In the genomic region with DNA sequence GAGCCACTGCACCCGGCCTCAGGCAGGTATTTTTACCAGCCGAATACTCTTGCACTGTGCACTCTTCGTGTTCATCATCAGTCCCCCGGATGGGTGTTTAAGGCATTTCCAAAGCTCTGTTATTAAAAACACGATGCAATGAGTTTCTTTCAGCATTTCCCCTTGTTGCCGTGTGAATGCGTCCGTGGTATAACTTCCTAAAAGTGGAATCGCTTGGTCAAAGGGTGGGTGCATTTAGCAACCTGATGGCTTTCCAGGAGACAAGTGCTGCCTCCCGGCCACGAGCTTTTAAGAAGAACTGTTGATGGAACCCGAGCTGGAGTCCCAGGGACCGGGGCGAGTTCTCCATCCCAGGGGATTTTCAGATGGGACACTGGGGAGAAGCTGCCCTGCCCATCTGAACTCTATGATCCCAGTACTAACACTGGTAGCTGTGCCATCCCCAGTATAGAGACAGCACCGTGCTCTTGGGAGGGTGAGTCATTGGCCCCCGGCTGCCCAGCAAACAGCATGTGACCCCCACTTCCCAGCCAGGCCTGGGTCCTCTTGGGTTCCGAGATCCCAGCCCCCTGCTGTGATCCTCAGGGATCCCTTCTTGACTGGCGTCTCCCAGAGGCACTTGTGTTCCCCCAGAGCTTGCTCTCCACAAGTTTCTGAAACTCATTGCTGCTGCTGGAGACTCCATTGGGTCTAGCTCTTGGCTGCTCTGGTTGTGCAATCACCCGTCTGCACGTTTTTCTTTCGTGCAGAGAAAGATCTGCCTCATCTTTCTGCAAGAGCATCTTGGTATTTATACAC, we compare ENCODE assay signal across 14 cellular contexts.
DNase-seq lines count a peak whose midpoint lies in the region; TF ChIP-seq lines count a peak whose summit lies in the region.
"Had no signal": no experiment of that assay in that cellular context is flagged by ENCODE, and none has a peak within 500 bp of the region (broad histone marks: within the 10 kb centered on the region; RNA-seq: fewer than 3 reads in every experiment).

No MANE protein-coding gene starts in this region.

- no peak for TF ChIP-seq CTCF in RWPE1 (conservative IDR thresholded peaks at IDR 0.05; ENCODE audit: low read depth)
- no peak for TF ChIP-seq CTCF in fibroblast of the aortic adventitia (IDR thresholded peaks at IDR 0.05; ENCODE audit: insufficient read depth, low read length)
- no peak for TF ChIP-seq CTCF in stomach (IDR thresholded peaks at IDR 0.05)

- H3K27ac ChIP-seq in RWPE1 = peak overlapping the region; percentile 12
- peak overlapping the region in 3 of 5 donors; percentile 34 to 82 (median 58) for H3K27ac ChIP-seq in stomach

- H3K36me3 ChIP-seq in H7 (replicated peaks; ENCODE audit: control insufficient read depth, insufficient read depth, low read length) (no peaks in the 10 kb centered on the region), stomach (no peaks in the 10 kb centered on the region)

- no peaks in the 10 kb centered on the region for H3K27me3 ChIP-seq in H7 (ENCODE audit: control insufficient read depth, insufficient read depth, low read length)
- peaks cover 0 to 12% (median 7%) of the 10 kb centered on the region in 3 donors for H3K27me3 ChIP-seq in stomach

- DNase-seq in H7 = peak; percentile 43
- no peak for DNase-seq in RWPE1 (ENCODE audit: low spot score)
- DNase-seq in fibroblast of the aortic adventitia (ENCODE audit: low read depth) = peak; percentile 67
- no peak for DNase-seq in stomach
- DNase-seq in GM19238 (ENCODE audit: insufficient read length, low spot score) = no peak
- no peak for DNase-seq in midbrain (lab: John Stamatoyannopoulos, UW)
- DNase-seq in AG08396 (ENCODE audit: low spot score) = no peak
- DNase-seq: activated CD4-positive, CD25-positive, alpha-beta regulatory T cell treated with anti-CD3 and anti-CD28 coated beads, Interleukin-2, amount 50 U/mL, for 72 hours; DMS 273 treated with DMSO at 0.1 percent for 48 hours; head of caudate nucleus; NCI-H1417 treated with DMSO at 0.1 percent for 48 hours; NCI-H526 treated with DMSO at 0.1 percent for 48 hours had no signal

- CTCF ChIA-PET in RWPE1 (lab: Yijun Ruan, JAX) = no interaction called here

- POLR2A ChIA-PET in RWPE1 (lab: Yijun Ruan, JAX; ENCODE audit: low non-redundant PET) = interaction anchor here (0.9 kb wide), 1 partner anchor 13 kb away, joined by 3 read pairs; no protein-coding TSS in a partner anchor

- intact Hi-C loops in stomach (cut with DNase I; ENCODE audit: low total_unique reads) = no loop called here

- no peak for TF ChIP-seq EP300 in stomach (IDR thresholded peaks at IDR 0.05)

- TF ChIP-seq POLR2A in stomach (IDR thresholded peaks at IDR 0.05) = no peak

- no peaks in the 10 kb centered on the region for H3K9me3 ChIP-seq in stomach

- H3K4me1 ChIP-seq in stomach = peaks cover 14 to 65% (median 24%) of the 10 kb centered on the region in 4 donors

- H3K4me3 ChIP-seq in H7 (ENCODE audit: insufficient read depth, low read depth, low read length) (no peak overlapping the region), fibroblast of the aortic adventitia (ENCODE audit: low read depth, low read length) (no peak overlapping the region), stomach (no peak overlapping the region)
- H3K4me3 ChIP-seq: GM12878, smooth muscle cell had no signal

- WGBS in stomach, 5 donors = 73 to 79% (median 78%) methylated on average over 21 of the region's 21 CpGs

Comparison
In these comparisons a context has a peak if more than half of its experiments do, and no peak if none do; other contexts are left out.
1. DNase-seq: peak in H7 (single experiment) and fibroblast of the aortic adventitia (single experiment); none in RWPE1 (single experiment), stomach (single experiment), GM19238 (single experiment), midbrain (single experiment) and AG08396 (single experiment).